ENCODE assay signal across 2 cellular contexts in the genomic region with DNA sequence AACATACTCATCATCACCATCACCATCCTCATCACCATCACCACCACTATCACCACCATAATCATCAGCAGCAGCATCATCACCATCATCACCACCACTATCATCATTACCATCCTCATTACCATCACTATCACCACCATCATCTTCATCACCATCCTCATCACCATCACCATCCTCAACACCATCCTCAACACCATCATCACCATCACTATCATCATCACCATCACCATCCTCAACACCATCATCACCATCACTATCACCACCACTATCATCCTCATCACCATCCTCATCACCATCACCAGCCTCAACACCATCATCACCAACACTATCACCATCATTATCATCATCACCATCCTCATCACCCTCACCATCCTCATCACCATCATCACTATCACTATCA.
TF ChIP-seq lines count a peak whose summit lies in the region.

No MANE protein-coding gene starts in this region.

TF ChIP-seq in HEK293, 187 proteins besides CTCF, POLR2A, EP300 and RAD21 (continues in another document):
- TF ChIP-seq ZNF146 (tag by site-specific recombination; IDR thresholded peaks at IDR 0.05) (no peak), YY2 (tag by site-specific recombination; IDR thresholded peaks at IDR 0.05) (peak; percentile 44; the same call in 1 of the 2 replicates), ZNF548 (tag by site-specific recombination; IDR thresholded peaks at IDR 0.05) (no peak), ZNF112 (tag by site-specific recombination; IDR thresholded peaks at IDR 0.05) (no peak), KLF9 (tag by site-specific recombination; IDR thresholded peaks at IDR 0.05; ENCODE audit: low read depth) (no peak), ZNF792 (tag by site-specific recombination; IDR thresholded peaks at IDR 0.05) (no peak), ZNF785 (tag by site-specific recombination; IDR thresholded peaks at IDR 0.05) (0 out of 2 replicates have a peak, but pooled peaks have one; percentile 28), ZNF211 (tag by site-specific recombination; IDR thresholded peaks at IDR 0.05; ENCODE audit: low read depth) (0 out of 2 replicates have a peak, but pooled peaks have one; percentile 35), ZNF114 (tag by site-specific recombination; IDR thresholded peaks at IDR 0.05) (no peak), ZNF311 (tag by site-specific recombination; IDR thresholded peaks at IDR 0.05; ENCODE audit: borderline replicate concordance) (peak; percentile 81; the same call in 1 of the 2 replicates), ZBTB1 (tag by site-specific recombination; IDR thresholded peaks at IDR 0.05) (no peak), SP3 (tag by site-specific recombination; IDR thresholded peaks at IDR 0.05) (no peak), ZNF23 (tag by site-specific recombination; IDR thresholded peaks at IDR 0.05; ENCODE audit: borderline replicate concordance) (no peak), ZNF404 (tag by site-specific recombination; IDR thresholded peaks at IDR 0.05) (no peak), ZNF449 (tag by site-specific recombination; IDR thresholded peaks at IDR 0.05) (no peak), ZNF175 (tag by site-specific recombination; IDR thresholded peaks at IDR 0.05) (no peak), ZBTB17 (tag by site-specific recombination; IDR thresholded peaks at IDR 0.05) (0 out of 2 replicates have a peak, but pooled peaks have one; percentile 8), ZNF157 (tag by site-specific recombination; IDR thresholded peaks at IDR 0.05) (no peak), ZNF169 (tag by site-specific recombination; IDR thresholded peaks at IDR 0.05) (0 out of 2 replicates have a peak, but pooled peaks have one; percentile 21), ZNF629 (tag by site-specific recombination; IDR thresholded peaks at IDR 0.05) (no peak), ZNF624 (tag by site-specific recombination; IDR thresholded peaks at IDR 0.05) (no peak), TCF7L2 (IDR thresholded peaks at IDR 0.05; ENCODE audit: borderline replicate concordance, low read depth, low read length) (no peak), ZNF202 (tag by site-specific recombination; IDR thresholded peaks at IDR 0.05; ENCODE audit: borderline replicate concordance) (no peak), ZNF677 (tag by site-specific recombination; IDR thresholded peaks at IDR 0.05) (no peak), ZNF19 (tag by site-specific recombination; IDR thresholded peaks at IDR 0.05; ENCODE audit: low read depth) (no peak), ZNF747 (tag by site-specific recombination; IDR thresholded peaks at IDR 0.05) (peak; percentile 71; the same call in 1 of the 2 replicates), ZSCAN23 (tag by site-specific recombination; IDR thresholded peaks at IDR 0.05) (no peak; the same call in 1 of the 2 replicates)
- TF ChIP-seq, protein P1, sequence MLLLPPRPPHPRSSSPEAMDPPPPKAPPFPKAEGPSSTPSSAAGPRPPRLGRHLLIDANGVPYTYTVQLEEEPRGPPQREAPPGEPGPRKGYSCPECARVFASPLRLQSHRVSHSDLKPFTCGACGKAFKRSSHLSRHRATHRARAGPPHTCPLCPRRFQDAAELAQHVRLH (tag by site-specific recombination; IDR thresholded peaks at IDR 0.05) = no peak
- TF ChIP-seq, protein P2, sequence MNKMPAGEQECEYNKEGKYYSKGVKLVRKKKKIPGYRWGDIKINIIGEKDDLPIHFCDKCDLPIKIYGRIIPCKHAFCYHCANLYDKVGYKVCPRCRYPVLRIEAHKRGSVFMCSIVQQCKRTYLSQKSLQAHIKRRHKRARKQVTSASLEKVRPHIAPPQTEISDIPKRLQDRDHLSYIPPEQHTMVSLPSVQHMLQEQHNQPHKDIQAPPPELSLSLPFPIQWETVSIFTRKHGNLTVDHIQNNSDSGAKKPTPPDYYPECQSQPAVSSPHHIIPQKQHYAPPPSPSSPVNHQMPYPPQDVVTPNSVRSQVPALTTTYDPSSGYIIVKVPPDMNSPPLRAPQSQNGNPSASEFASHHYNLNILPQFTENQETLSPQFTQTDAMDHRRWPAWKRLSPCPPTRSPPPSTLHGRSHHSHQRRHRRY (tag by site-specific recombination; IDR thresholded peaks at IDR 0.05) = 0 out of 2 replicates have a peak, but pooled peaks have one; percentile 25
- TF ChIP-seq, protein P3, sequence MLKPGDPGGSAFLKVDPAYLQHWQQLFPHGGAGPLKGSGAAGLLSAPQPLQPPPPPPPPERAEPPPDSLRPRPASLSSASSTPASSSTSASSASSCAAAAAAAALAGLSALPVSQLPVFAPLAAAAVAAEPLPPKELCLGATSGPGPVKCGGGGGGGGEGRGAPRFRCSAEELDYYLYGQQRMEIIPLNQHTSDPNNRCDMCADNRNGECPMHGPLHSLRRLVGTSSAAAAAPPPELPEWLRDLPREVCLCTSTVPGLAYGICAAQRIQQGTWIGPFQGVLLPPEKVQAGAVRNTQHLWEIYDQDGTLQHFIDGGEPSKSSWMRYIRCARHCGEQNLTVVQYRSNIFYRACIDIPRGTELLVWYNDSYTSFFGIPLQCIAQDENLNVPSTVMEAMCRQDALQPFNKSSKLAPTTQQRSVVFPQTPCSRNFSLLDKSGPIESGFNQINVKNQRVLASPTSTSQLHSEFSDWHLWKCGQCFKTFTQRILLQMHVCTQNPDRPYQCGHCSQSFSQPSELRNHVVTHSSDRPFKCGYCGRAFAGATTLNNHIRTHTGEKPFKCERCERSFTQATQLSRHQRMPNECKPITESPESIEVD (tag by site-specific recombination; IDR thresholded peaks at IDR 0.05) = no peak
- TF ChIP-seq, protein P4, sequence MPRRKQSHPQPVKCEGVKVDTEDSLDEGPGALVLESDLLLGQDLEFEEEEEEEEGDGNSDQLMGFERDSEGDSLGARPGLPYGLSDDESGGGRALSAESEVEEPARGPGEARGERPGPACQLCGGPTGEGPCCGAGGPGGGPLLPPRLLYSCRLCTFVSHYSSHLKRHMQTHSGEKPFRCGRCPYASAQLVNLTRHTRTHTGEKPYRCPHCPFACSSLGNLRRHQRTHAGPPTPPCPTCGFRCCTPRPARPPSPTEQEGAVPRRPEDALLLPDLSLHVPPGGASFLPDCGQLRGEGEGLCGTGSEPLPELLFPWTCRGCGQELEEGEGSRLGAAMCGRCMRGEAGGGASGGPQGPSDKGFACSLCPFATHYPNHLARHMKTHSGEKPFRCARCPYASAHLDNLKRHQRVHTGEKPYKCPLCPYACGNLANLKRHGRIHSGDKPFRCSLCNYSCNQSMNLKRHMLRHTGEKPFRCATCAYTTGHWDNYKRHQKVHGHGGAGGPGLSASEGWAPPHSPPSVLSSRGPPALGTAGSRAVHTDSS (tag by site-specific recombination; IDR thresholded peaks at IDR 0.05) = peak; percentile 98

TF ChIP-seq in H1, 55 proteins besides CTCF, POLR2A, EP300 and RAD21:
- TF ChIP-seq JUN (IDR thresholded peaks at IDR 0.05; ENCODE audit: low read depth, low read length) (no peak), SIN3A (conservative IDR thresholded peaks at IDR 0.05 in 1 of 2, IDR thresholded peaks at IDR 0.05 in 1 of 2; ENCODE audit: low read depth in 1 of 2, low read length in 2 of 2) (no peak), SRF (IDR thresholded peaks at IDR 0.05; ENCODE audit: low read depth, low read length) (no peak)
